ENCODE assay signal across 9 cellular contexts in genomic region chr12:108804361-108804949, GRCh38. TPM values are rescaled to one million over a fixed set of nuclear protein-coding genes. Genes with fewer than 3 reads are reported as not detected.
DNase-seq lines count a peak whose midpoint lies in the region; ATAC-seq and TF ChIP-seq lines count a peak whose summit lies in the region.
"Had no signal": no experiment of that assay in that cellular context is flagged by ENCODE, and none has a peak within 500 bp of the region (broad histone marks: within the 10 kb centered on the region; RNA-seq: fewer than 3 reads in every experiment).

No MANE protein-coding gene starts in this region.

- peak overlapping the region; percentile 45 for H3K27ac ChIP-seq in KMS-11
- peak overlapping the region; percentile 38 to 59 (median 42) for H3K27ac ChIP-seq in right lobe of liver
- peak overlapping the region; percentile 85 to 89 for H3K27ac ChIP-seq in testis

- H3K4me3 ChIP-seq in KMS-11 (IDR thresholded peaks at IDR 0.05; ENCODE audit: insufficient read depth, low read depth, low read length): no peak overlapping the region
- H3K4me3 ChIP-seq in right lobe of liver: no peak overlapping the region
- no peak overlapping the region for H3K4me3 ChIP-seq in testis

- H3K27me3 ChIP-seq in KMS-11 (ENCODE audit: insufficient read depth, low read depth) (no peaks in the 10 kb centered on the region), right lobe of liver (no peaks in the 10 kb centered on the region), testis (no peaks in the 10 kb centered on the region)

- TF ChIP-seq CTCF in KMS-11 (conservative IDR thresholded peaks at IDR 0.05; ENCODE audit: low read depth, low read length) (no peak), MCF 10A (IDR thresholded peaks at IDR 0.05; ENCODE audit: unreplicated experiment) (no peak), right lobe of liver (IDR thresholded peaks at IDR 0.05) (no peak), testis (IDR thresholded peaks at IDR 0.05) (no peak)

- peaks cover 31% of the 10 kb centered on the region for H3K4me1 ChIP-seq in KMS-11 (ENCODE audit: low read depth, poor library complexity, severe bottlenecking)
- peaks cover 0 to 4% (median 0%) of the 10 kb centered on the region in 4 donors for H3K4me1 ChIP-seq in right lobe of liver
- peaks cover 50% of the 10 kb centered on the region for H3K4me1 ChIP-seq in testis

- no peaks in the 10 kb centered on the region for H3K79me2 ChIP-seq in KMS-11 (ENCODE audit: insufficient read depth, low read depth)

- H3K36me3 ChIP-seq in KMS-11 (ENCODE audit: insufficient read depth) (no peaks in the 10 kb centered on the region), right lobe of liver (peaks cover 11 to 75% (median 19%) of the 10 kb centered on the region in 4 donors), testis (ENCODE audit: low read depth, missing control alignments) (no peaks in the 10 kb centered on the region)

- DNase-seq in MCF 10A (ENCODE audit: unreplicated experiment) (no peak), right lobe of liver (peak in 1 of 3 donors; percentile 41), testis (peak; percentile 56), NCI-H510A (lab: John Stamatoyannopoulos, UW) (no peak), SHP77 treated with DMSO at 0.1 percent for 48 hours (lab: John Stamatoyannopoulos, UW) (no peak)
- DNase-seq: activated CD4-positive, alpha-beta T cell treated with anti-CD3 and anti-CD28 coated beads, Interleukin-2, amount 50 U/mL, for 4 hours; MM.1S had no signal

- H2AFZ ChIP-seq in KMS-11 (ENCODE audit: low read depth): no peak overlapping the region

- TF ChIP-seq POLR2A in right lobe of liver (IDR thresholded peaks at IDR 0.05) (no peak), testis (IDR thresholded peaks at IDR 0.05) (no peak)

- H3K36me3 Mint-ChIP-seq in MCF 10A (ENCODE audit: insufficient read depth, unreplicated experiment): peaks cover 72% of the 10 kb centered on the region

- H4K20me1 ChIP-seq in KMS-11 (ENCODE audit: insufficient read depth): no peaks in the 10 kb centered on the region

- H3K4me3 Mint-ChIP-seq in MCF 10A (ENCODE audit: unreplicated experiment): no peak overlapping the region

- intact Hi-C loops in MCF 10A (cut with micrococcal nuclease): loop anchor here (5.0 kb wide), 1 partner anchor 72 kb away; the partner anchor contains the start of gene CORO1C
- intact Hi-C loops in right lobe of liver (cut with DNase I): loop anchor here in 1 of 2 donors (5.0 kb wide), 1 partner anchor 137 kb away; no protein-coding TSS in a partner anchor
- intact Hi-C loops in testis (cut with DNase I; ENCODE audit: low total_unique reads): loop anchor here (10.0 kb wide), 1 partner anchor 140 kb away; no protein-coding TSS in a partner anchor

- no peak overlapping the region for H3K9ac ChIP-seq in KMS-11

- H3K27me3 Mint-ChIP-seq in MCF 10A (ENCODE audit: insufficient read depth, unreplicated experiment): no peaks in the 10 kb centered on the region

- BruUV-seq in MCF 10A (replicated peaks; lab: Mats Ljungman, UMichigan): no TSS peak

- CTCF ChIA-PET in MCF 10A (lab: Yijun Ruan, JAX): interaction anchor here (0.6 to 11.1 kb wide), 39 partner anchors 8 to 1938 kb away, joined by 3 to 296 read pairs (median 4); partner anchors contain the start of genes SART3 and SSH1

- H3K9me3 ChIP-seq in right lobe of liver (no peaks in the 10 kb centered on the region), testis (no peaks in the 10 kb centered on the region)

- 66% methylated on average over 3 of the region's 10 CpGs for WGBS in right lobe of liver (ENCODE audit: insufficient coverage, low coverage, low lambda C conversion rate, missing lambda C conversion rate)
- 35 to 37% methylated on average over 10 of the region's 10 CpGs for WGBS in testis, 2 donors

- no peaks in the 10 kb centered on the region for H3K9me3 Mint-ChIP-seq in MCF 10A (ENCODE audit: unreplicated experiment)

- H3K27ac Mint-ChIP-seq in MCF 10A (ENCODE audit: low read depth, unreplicated experiment): peak overlapping the region; percentile 35

- H3K4me1 Mint-ChIP-seq in MCF 10A (ENCODE audit: insufficient read depth, unreplicated experiment): no peaks in the 10 kb centered on the region

- POLR2A ChIA-PET in MCF 10A (lab: Yijun Ruan, JAX): interaction anchor here (0.9 to 3.1 kb wide), 12 partner anchors 10 to 146 kb away, joined by 3 to 29 read pairs (median 4); partner anchors contain the start of gene SSH1

- H3K4me2 ChIP-seq in KMS-11: peak overlapping the region; percentile 17; the same call in 1 of the 2 replicates

- ATAC-seq in right lobe of liver (no peak), HG02642 (IDR thresholded peaks at IDR 0.05; ENCODE audit: poor library complexity, unreplicated experiment) (no peak)

RNA-seq across cellular contexts. Expression of gene SSH1, which starts 52.9 kb away (rescaled TPM):
- 33.4 and 41.4 TPM in 2 replicates for total RNA-seq in MCF 10A (2022)
- total RNA-seq in right lobe of liver: 10 to 100 TPM in 5 of 6 experiments, 1 to 10 TPM in 1; 9.8 to 17.6 (median 15.7) TPM
- 10 to 100 TPM; 29.1 to 31.5 TPM for total RNA-seq in testis
- polyA plus RNA-seq in testis (ENCODE audit: insufficient read depth, low read depth, low replicate concordance): 18.9 TPM
